In the genomic region with DNA sequence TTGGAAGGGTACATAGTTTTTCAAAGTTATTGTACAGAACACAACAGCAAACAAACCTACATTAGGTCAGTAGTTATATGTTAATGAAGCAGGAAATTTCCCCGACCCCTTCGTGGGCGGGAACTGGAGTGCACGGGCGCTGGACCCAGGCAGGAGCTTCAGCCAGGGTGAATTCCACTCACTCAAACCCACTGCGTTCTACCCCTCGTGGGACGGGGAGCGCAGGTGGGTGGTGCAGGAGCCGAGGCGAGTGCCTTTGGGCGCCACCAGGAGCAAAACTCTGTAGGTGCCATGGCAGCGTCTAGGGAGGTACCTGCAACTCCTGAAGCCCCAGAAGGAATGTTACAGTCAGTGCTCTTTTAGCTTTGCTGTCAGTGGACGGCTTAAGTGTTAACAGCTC, we compare ENCODE assay signal across 7 cellular contexts.
"Had no signal": no experiment of that assay in that cellular context is flagged by ENCODE, and none has a peak within 500 bp of the region (broad histone marks: within the 10 kb centered on the region; RNA-seq: fewer than 3 reads in every experiment).

No MANE protein-coding gene starts in this region.

- FAIRE-seq: GM12878, GM12891, GM12892, GM18507, GM19239 had no signal

- DNase-seq: GDM1, GF-D8 had no signal

- ATAC-seq: GM12878 had no signal

- H3K4me3 ChIP-seq: GM12878 had no signal
